8 cellular contexts compared by ENCODE assay signal in the genomic region with DNA sequence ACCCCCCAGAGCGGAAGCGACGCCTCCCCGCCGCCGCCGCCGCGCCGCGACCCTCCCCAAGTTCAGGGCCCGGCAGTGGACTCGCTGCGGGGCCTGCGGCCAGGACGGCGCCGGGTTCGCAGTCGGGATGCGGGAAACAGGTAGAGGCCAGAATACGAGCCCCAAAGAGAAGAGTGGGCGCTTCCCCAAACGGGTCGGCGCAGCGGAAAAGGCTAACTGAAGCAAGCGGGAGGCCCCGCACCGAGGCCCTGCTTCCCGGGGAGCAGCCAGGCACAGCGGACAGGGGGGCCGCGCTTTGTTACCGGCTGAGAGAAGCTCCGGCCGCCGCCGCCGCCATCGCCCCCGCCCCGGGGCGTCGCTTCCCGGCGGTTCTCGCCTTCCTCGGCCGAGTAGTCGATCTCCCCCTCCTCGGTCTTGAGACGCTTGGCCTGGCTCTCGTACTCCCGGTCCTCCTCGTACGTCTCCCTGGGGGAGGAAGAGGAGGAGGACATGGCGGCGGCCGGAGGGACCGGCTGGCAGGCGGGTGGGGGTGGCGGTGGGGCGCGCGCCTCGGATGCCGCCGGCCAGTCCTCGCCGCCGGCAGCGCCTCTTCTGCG. TPM values are rescaled to one million over a fixed set of nuclear protein-coding genes. Genes with fewer than 3 reads are reported as not detected.
DNase-seq lines count a peak whose midpoint lies in the region; ATAC-seq and TF ChIP-seq lines count a peak whose summit lies in the region.

No MANE protein-coding gene starts in this region.

- H3K36me3 ChIP-seq in SU-DHL-6 (ENCODE audit: low read length) = no peaks in the 10 kb centered on the region
- no peaks in the 10 kb centered on the region for H3K36me3 ChIP-seq in iPS-15b (ENCODE audit: control insufficient read depth, insufficient read depth, low read length)
- no peaks in the 10 kb centered on the region for H3K36me3 ChIP-seq in skeletal muscle satellite cell (ENCODE audit: insufficient read depth, low read length)

- no peaks in the 10 kb centered on the region for H3K9me3 ChIP-seq in SU-DHL-6 (ENCODE audit: insufficient read depth, low read length)
- no peaks in the 10 kb centered on the region for H3K9me3 ChIP-seq in iPS-15b (ENCODE audit: control insufficient read depth, insufficient read depth, low read length)
- H3K9me3 ChIP-seq in skeletal muscle satellite cell (replicated peaks; ENCODE audit: low read length) = no peaks in the 10 kb centered on the region

- DNase-seq in astrocyte of the spinal cord (ENCODE audit: low read depth, low spot score) = no peak
- no peak for DNase-seq in globus pallidus (ENCODE audit: low spot score)

- H3F3A ChIP-seq in SU-DHL-6 (ENCODE audit: insufficient read depth) = peaks cover 12% of the 10 kb centered on the region

- H3K27me3 ChIP-seq in SU-DHL-6 (ENCODE audit: low read length) (no peaks in the 10 kb centered on the region), iPS-15b (ENCODE audit: control insufficient read depth, insufficient read depth, low read length) (no peaks in the 10 kb centered on the region), skeletal muscle satellite cell (ENCODE audit: control insufficient read depth, insufficient read depth, low read length) (no peaks in the 10 kb centered on the region)

- in situ Hi-C loops in astrocyte of the spinal cord (cut with HindIII; ENCODE audit: low sequenced_read_pairs) = no loop called here

- peak overlapping the region; percentile 71 for H2AFZ ChIP-seq in SU-DHL-6 (ENCODE audit: low read depth, low read length, severe bottlenecking)

- ATAC-seq in GM18907 (IDR thresholded peaks at IDR 0.05; ENCODE audit: unreplicated experiment) = peak; percentile 19
- ATAC-seq in HG02973 (IDR thresholded peaks at IDR 0.05; ENCODE audit: unreplicated experiment) = peak; percentile 2
- no peak for ATAC-seq in HG03097 (IDR thresholded peaks at IDR 0.05; ENCODE audit: low FRiP score, unreplicated experiment)

- H3K4me3 ChIP-seq in SU-DHL-6 (ENCODE audit: insufficient read depth, low read length, poor library complexity, severe bottlenecking) (peak overlapping the region; percentile 64), astrocyte of the spinal cord (ENCODE audit: low read depth, low read length) (peak overlapping the region; percentile 85), iPS-15b (ENCODE audit: low read depth, low read length) (peak overlapping the region; percentile 48), skeletal muscle satellite cell (ENCODE audit: low read length) (peak overlapping the region; percentile 94)

- no peaks in the 10 kb centered on the region for H3K79me2 ChIP-seq in SU-DHL-6 (ENCODE audit: insufficient read depth, low read length)

- H3K27ac ChIP-seq in SU-DHL-6 (ENCODE audit: low read depth, low read length) = no peak overlapping the region

- H3K4me1 ChIP-seq in iPS-15b (ENCODE audit: control insufficient read depth, insufficient read depth, low read length) (peaks cover 16% of the 10 kb centered on the region), skeletal muscle satellite cell (ENCODE audit: control insufficient read depth, insufficient read depth, low read length) (peaks cover 27% of the 10 kb centered on the region)

- no peak for TF ChIP-seq CTCF in SU-DHL-6 (IDR thresholded peaks at IDR 0.05; ENCODE audit: insufficient read depth, low read length, poor library complexity, severe bottlenecking)
- TF ChIP-seq CTCF in astrocyte of the spinal cord (IDR thresholded peaks at IDR 0.05; ENCODE audit: low read depth, low read length) = no peak

- 0 out of 2 replicates have a peak, but pooled peaks cover 3% of the 10 kb centered on the region for H4K20me1 ChIP-seq in SU-DHL-6 (ENCODE audit: low read depth, low read length)

- H3K9ac ChIP-seq in SU-DHL-6 (ENCODE audit: low read length) (peak overlapping the region; percentile 51), iPS-15b (ENCODE audit: low read depth, low read length) (peak overlapping the region; percentile 77), skeletal muscle satellite cell (ENCODE audit: low read depth, low read length) (peak overlapping the region; percentile 97)

- H3K4me2 ChIP-seq in SU-DHL-6 (ENCODE audit: low read depth, low read length, poor library complexity, severe bottlenecking) (peak overlapping the region; percentile 88), skeletal muscle satellite cell (ENCODE audit: low read length) (peak overlapping the region; percentile 77)

- no peaks in the 10 kb centered on the region for H3K9me2 ChIP-seq in SU-DHL-6 (replicated peaks; ENCODE audit: insufficient read depth, low read length)

RNA-seq across cellular contexts. Expression of gene HNRNPLL, which starts 0.5 kb away (rescaled TPM):
- 26.1 and 32.8 TPM in 2 replicates for total RNA-seq in skeletal muscle satellite cell (2012; rRNA removed)
